In genomic region chr12:51906452-51907082, GRCh38 we compare ENCODE assay signal across 13 cellular contexts. TPM values are rescaled to one million over a fixed set of nuclear protein-coding genes. Genes with fewer than 3 reads are reported as not detected.
A peak's percentile ranks its signal among the peaks of the same experiment; 100 is the strongest.
DNase-seq lines count a peak whose midpoint lies in the region; ATAC-seq, FAIRE-seq and TF ChIP-seq lines count a peak whose summit lies in the region.
"Had no signal": no experiment of that assay in that cellular context is flagged by ENCODE, and none has a peak within 500 bp of the region (broad histone marks: within the 10 kb centered on the region; RNA-seq: fewer than 3 reads in every experiment).

No MANE protein-coding gene starts in this region.

- H3K9me1 ChIP-seq in K562 (ENCODE audit: control insufficient read depth, insufficient read depth, low read length): no peaks in the 10 kb centered on the region

- intact Hi-C loops in K562 (cut with micrococcal nuclease): no loop called here

- H3K36me3 ChIP-seq in K562 (ENCODE audit: control insufficient read depth, insufficient read depth, low read length): no peaks in the 10 kb centered on the region
- no peaks in the 10 kb centered on the region for H3K36me3 ChIP-seq in hepatocyte (replicated peaks; ENCODE audit: insufficient read depth, low read depth)

- no peak for DNase-seq in AG10803 (ENCODE audit: low read depth)
- peak in 1 of 4 experiments; percentile 25 for DNase-seq in K562 (ENCODE audit: extremely low read depth in 1 of 4, low spot score in 3 of 4)
- DNase-seq in hepatocyte (ENCODE audit: low spot score): no peak
- no peak for DNase-seq in retinal pigment epithelial cell (ENCODE audit: low read depth)
- no peak for DNase-seq in cerebellar nuclear complex (lab: John Stamatoyannopoulos, UW)
- DNase-seq in germinal center (ENCODE audit: low spot score): no peak
- DNase-seq in ureter (ENCODE audit: low spot score): no peak
- DNase-seq: activated CD8-positive, alpha-beta T cell treated with anti-CD3 and anti-CD28 coated beads, Interleukin-2, amount 10 ng/mL, durations not matched to agents 7 days and 5 days; C1 segment of cervical spinal cord had no signal

- H3K9ac ChIP-seq in K562 (ENCODE audit: insufficient read depth in 1 of 2, low read depth in 2 of 2, low read length in 2 of 2): peak overlapping the region in 1 of 2 experiments; percentile 28; a peak in 3 of 4 replicates

- H3K27me3 ChIP-seq in K562 (ENCODE audit: control insufficient read depth in 2 of 2, insufficient read depth in 2 of 2, low read length in 2 of 2): no peaks in the 10 kb centered on the region
- no peaks in the 10 kb centered on the region for H3K27me3 ChIP-seq in hepatocyte

- FAIRE-seq in K562 (lab: Jason Lieb, UNC): no peak

- POLR2A ChIA-PET in K562 (lab: Yijun Ruan, JAX): interaction anchor here (1.2 to 2.0 kb wide), 4 partner anchors 8 to 32 kb away, joined by 3 to 6 read pairs (median 4); no protein-coding TSS in a partner anchor

- in situ Hi-C loops in K562 (cut with MboI): no loop called here

- TF ChIP-seq RAD21 in K562 (CRISPR knock-in tag; conservative IDR thresholded peaks at IDR 0.05 in 1 of 2, IDR thresholded peaks at IDR 0.05 in 1 of 2): no peak

- no peak for TF ChIP-seq EP300 in K562 (IDR thresholded peaks at IDR 0.05; ENCODE audit: low read length)

- peaks cover 43 to 47% of the 10 kb centered on the region in 2 experiments for H3K4me1 ChIP-seq in K562 (replicated peaks in 1 of 2; ENCODE audit: control insufficient read depth in 2 of 2, insufficient read depth in 2 of 2, low read length in 2 of 2)
- H3K4me1 ChIP-seq in hepatocyte (ENCODE audit: insufficient read depth): peaks cover 26% of the 10 kb centered on the region

- CTCF ChIA-PET in K562 (lab: Yijun Ruan, JAX; ENCODE audit: low intra/inter-chr PET ratio): no interaction called here

- peak overlapping the region; percentile 79 for H3K4me2 ChIP-seq in K562 (ENCODE audit: insufficient read depth, low read length)
- peak overlapping the region; percentile 79 for H3K4me2 ChIP-seq in hepatocyte

- H3K4me3 ChIP-seq in AG10803 (ENCODE audit: low read length): peak overlapping the region; percentile 79
- H3K4me3 ChIP-seq in K562: no peak overlapping the region
- H3K4me3 ChIP-seq in hepatocyte: peak overlapping the region; percentile 26
- peak overlapping the region; percentile 39 for H3K4me3 ChIP-seq in retinal pigment epithelial cell (ENCODE audit: low read length)
- H3K4me3 ChIP-seq: SK-N-MC had no signal

- H3K27ac ChIP-seq in K562 (ENCODE audit: extremely low read depth, low read depth, low read length): peak overlapping the region; percentile 90
- peak overlapping the region; percentile 46 for H3K27ac ChIP-seq in hepatocyte
- H3K27ac ChIP-seq: SK-N-MC had no signal

- H3K9me2 ChIP-seq in hepatocyte (replicated peaks; ENCODE audit: insufficient read depth): no peaks in the 10 kb centered on the region

- TF ChIP-seq CTCF in AG10803 (conservative IDR thresholded peaks at IDR 0.05; ENCODE audit: low read length) (no peak), K562 (IDR thresholded peaks at IDR 0.05 in 2 of 3, conservative IDR thresholded peaks at IDR 0.05 in 1 of 3; ENCODE audit: insufficient read depth in 2 of 3, low read depth in 1 of 3, low read length in 3 of 3) (no peak), hepatocyte (IDR thresholded peaks at IDR 0.05; ENCODE audit: poor library complexity) (no peak), retinal pigment epithelial cell (conservative IDR thresholded peaks at IDR 0.05; ENCODE audit: low read depth, low read length) (no peak)

- no peak for TF ChIP-seq POLR2A in K562 (conservative IDR thresholded peaks at IDR 0.05)

- 63% methylated on average over 10 of the region's 23 CpGs for WGBS in K562 (ENCODE audit: insufficient coverage, low coverage, missing lambda C conversion rate)
- WGBS in hepatocyte (ENCODE audit: low lambda C conversion rate, missing lambda C conversion rate): 65% methylated on average over 10 of the region's 23 CpGs

- no peaks in the 10 kb centered on the region; the same call in 1 of the 2 replicates for H3K9me3 ChIP-seq in K562 (replicated peaks; ENCODE audit: control insufficient read depth, insufficient read depth, low read depth, low read length)
- H3K9me3 ChIP-seq in hepatocyte (ENCODE audit: low read depth): no peaks in the 10 kb centered on the region

- H4K20me1 ChIP-seq in K562 (replicated peaks; ENCODE audit: control insufficient read depth, insufficient read depth, low read length) (no peaks in the 10 kb centered on the region), hepatocyte (ENCODE audit: insufficient read depth, poor library complexity, severe bottlenecking) (no peaks in the 10 kb centered on the region)

- H3K79me2 ChIP-seq in K562 (ENCODE audit: control insufficient read depth, insufficient read depth, low read length) (no peaks in the 10 kb centered on the region), hepatocyte (no peaks in the 10 kb centered on the region)

- H2AFZ ChIP-seq in K562 (ENCODE audit: low read depth, low read length) (peak overlapping the region; percentile 82), hepatocyte (no peak overlapping the region)

- BruUV-seq in K562 (replicated peaks; lab: Mats Ljungman, UMichigan): no TSS peak

- ATAC-seq in K562: peak; percentile 10
- no peak for ATAC-seq in GM21447 (IDR thresholded peaks at IDR 0.05; ENCODE audit: unreplicated experiment)
- ATAC-seq: activated CD8-positive, alpha-beta T cell treated with anti-CD3 and anti-CD28 coated beads, Interleukin-2, amount 10 ng/mL, durations not matched to agents 7 days and 5 days had no signal

RNA-seq across cellular contexts. Expression of gene ACVRL1, which starts 0.7 kb away (rescaled TPM):
- total RNA-seq in K562 (2011; cell fraction: chromatin; rRNA removed; ENCODE audit: low replicate concordance): 1.3 and 3.5 TPM in 2 replicates
- 2.1 and 2.7 TPM in 2 replicates for total RNA-seq in K562 (2011; cell fraction: nucleolus; rRNA removed)
- total RNA-seq in K562 (2011; cell fraction: nucleoplasm; rRNA removed): 1.2 and 2.4 TPM in 2 replicates
- total RNA-seq in K562 (2014; rRNA removed): 0.20 and 0.91 TPM in 2 replicates
- 0.06 and 0.22 TPM in 2 replicates for total RNA-seq in K562 (2014; rRNA removed; fragmentation: Illumina TruSeq; extraction: Trizol)
- total RNA-seq in K562 (2015; rRNA removed; fragmentation: Illumina TruSeq; extraction: Trizol): 0.36 and 0.87 TPM in 2 replicates
- total RNA-seq in K562 (2021): 1.3 and 1.4 TPM in 2 replicates
- polyA plus RNA-seq in K562 (2011; rRNA removed): 0.26 and 0.83 TPM in 2 replicates
- polyA plus RNA-seq in K562 (2011; cell fraction: cytosol; rRNA removed): 0.39 and 0.47 TPM in 2 replicates
- 2.0 and 2.1 TPM in 2 replicates for polyA plus RNA-seq in K562 (2011; cell fraction: nucleus; rRNA removed)
- polyA plus RNA-seq in K562 (2012): 1.2 and 5.1 TPM in 2 replicates
- polyA plus RNA-seq in K562 (2014; fragmentation: Illumina TruSeq; extraction: Trizol): 0.30 and 0.71 TPM in 2 replicates
- polyA plus RNA-seq in K562 (2014; fragmentation: Nextera tagmentation; extraction: Ambion mirVana): under 1 TPM; 0.07 to 0.11 TPM
- polyA plus RNA-seq in K562 (2014; rRNA removed): 0.42 and 0.45 TPM in 2 replicates
- polyA minus RNA-seq in K562 (2011; rRNA and poly(A)+ RNA removed): 0.28 and 1.2 TPM in 2 replicates
- not detected in 2 replicates for polyA minus RNA-seq in K562 (2011; cell fraction: cytosol; rRNA and poly(A)+ RNA removed)
- 0.94 and 1.7 TPM in 2 replicates for polyA minus RNA-seq in K562 (2011; cell fraction: nucleus; rRNA and poly(A)+ RNA removed)
- total RNA-seq in hepatocyte: 4.6 and 11.6 TPM in 2 replicates
- 1.4 and 2.4 TPM in 2 replicates for polyA plus RNA-seq in hepatocyte
- 46.8 TPM for total RNA-seq in ureter
- total RNA-seq: activated CD8-positive, alpha-beta T cell treated with anti-CD3 and anti-CD28 coated beads, Interleukin-2, amount 10 ng/mL, durations not matched to agents 7 days and 5 days had no signal

RNA-seq across cellular contexts. Expression of gene ANKRD33, which starts 18.7 kb away (rescaled TPM):
- total RNA-seq in K562 (2011; cell fraction: chromatin; rRNA removed; ENCODE audit: low replicate concordance): 0.21 and 0.51 TPM in 2 replicates
- 0.39 and 0.50 TPM in 2 replicates for total RNA-seq in K562 (2011; cell fraction: nucleolus; rRNA removed)
- 0.31 and 0.37 TPM in 2 replicates for total RNA-seq in K562 (2011; cell fraction: nucleoplasm; rRNA removed)
- total RNA-seq in K562 (2014; rRNA removed) (not detected in 2 replicates), K562 (2014; rRNA removed; fragmentation: Illumina TruSeq; extraction: Trizol) (0.07 and 0.10 TPM in 2 replicates), K562 (2015; rRNA removed; fragmentation: Illumina TruSeq; extraction: Trizol) (0.11 and 0.23 TPM in 2 replicates), K562 (2021) (0.20 TPM in 1 of 2 replicates, not detected in the other), hepatocyte (not detected in 2 replicates), ureter (not detected)
- polyA plus RNA-seq in K562 (2011; rRNA removed) (0.06 and 0.08 TPM in 2 replicates), K562 (2014; fragmentation: Illumina TruSeq; extraction: Trizol) (0.04 TPM in 1 of 2 replicates, not detected in the other), K562 (2014; fragmentation: Nextera tagmentation; extraction: Ambion mirVana) (not detected), K562 (2014; rRNA removed) (0.11 TPM in 1 of 2 replicates, not detected in the other), hepatocyte (0.12 and 0.29 TPM in 2 replicates)
- polyA plus RNA-seq in K562 (2011; cell fraction: cytosol; rRNA removed): 0.04 TPM in 1 of 2 replicates, not detected in the other
- 0.18 and 0.47 TPM in 2 replicates for polyA plus RNA-seq in K562 (2011; cell fraction: nucleus; rRNA removed)
- 0.17 and 3.1 TPM in 2 replicates for polyA plus RNA-seq in K562 (2012)
- polyA minus RNA-seq in K562 (2011; rRNA and poly(A)+ RNA removed): not detected in 2 replicates
- polyA minus RNA-seq in K562 (2011; cell fraction: cytosol; rRNA and poly(A)+ RNA removed): not detected in 2 replicates
- 0.27 and 0.44 TPM in 2 replicates for polyA minus RNA-seq in K562 (2011; cell fraction: nucleus; rRNA and poly(A)+ RNA removed)
- total RNA-seq: activated CD8-positive, alpha-beta T cell treated with anti-CD3 and anti-CD28 coated beads, Interleukin-2, amount 10 ng/mL, durations not matched to agents 7 days and 5 days; chondrocyte; liver had no signal
- polyA plus RNA-seq: liver had no signal

RNA-seq across cellular contexts. Expression of gene ACVR1B, which starts 44.9 kb away (rescaled TPM):
- total RNA-seq in K562 (2011; cell fraction: chromatin; rRNA removed; ENCODE audit: low replicate concordance): 23.4 and 35.1 TPM in 2 replicates
- total RNA-seq in K562 (2011; cell fraction: nucleolus; rRNA removed): 25.7 and 30.9 TPM in 2 replicates
- total RNA-seq in K562 (2011; cell fraction: nucleoplasm; rRNA removed): 34.2 and 41.3 TPM in 2 replicates
- total RNA-seq in K562 (2014; rRNA removed) (6.8 and 8.6 TPM in 2 replicates), K562 (2014; rRNA removed; fragmentation: Illumina TruSeq; extraction: Trizol) (5.9 and 6.7 TPM in 2 replicates), K562 (2015; rRNA removed; fragmentation: Illumina TruSeq; extraction: Trizol) (5.9 and 6.9 TPM in 2 replicates), K562 (2021) (10.3 and 15.1 TPM in 2 replicates), hepatocyte (16.3 and 22.4 TPM in 2 replicates), ureter (40.6 TPM)
- polyA plus RNA-seq in K562 (2011; rRNA removed) (8.0 and 8.4 TPM in 2 replicates), K562 (2014; fragmentation: Illumina TruSeq; extraction: Trizol) (9.9 and 10.8 TPM in 2 replicates), K562 (2014; fragmentation: Nextera tagmentation; extraction: Ambion mirVana) (under 1 TPM; 0.97 to 0.98 TPM), K562 (2014; rRNA removed) (7.2 and 11.3 TPM in 2 replicates), hepatocyte (4.8 and 5.7 TPM in 2 replicates)
- polyA plus RNA-seq in K562 (2011; cell fraction: cytosol; rRNA removed): 7.8 and 8.1 TPM in 2 replicates
- 11.1 and 12.6 TPM in 2 replicates for polyA plus RNA-seq in K562 (2011; cell fraction: nucleus; rRNA removed)
- polyA plus RNA-seq in K562 (2012): 7.8 and 12.4 TPM in 2 replicates
- polyA minus RNA-seq in K562 (2011; rRNA and poly(A)+ RNA removed): 12.3 and 13.4 TPM in 2 replicates
- polyA minus RNA-seq in K562 (2011; cell fraction: cytosol; rRNA and poly(A)+ RNA removed): 5.4 and 7.0 TPM in 2 replicates
- 4.3 and 6.0 TPM in 2 replicates for polyA minus RNA-seq in K562 (2011; cell fraction: nucleus; rRNA and poly(A)+ RNA removed)

RNA-seq across cellular contexts. Expression of gene FIGNL2, which starts 58.0 kb away (rescaled TPM):
- 0.07 TPM in 1 of 2 replicates, not detected in the other for total RNA-seq in K562 (2011; cell fraction: chromatin; rRNA removed; ENCODE audit: low replicate concordance)
- 0.17 TPM in 1 of 2 replicates, not detected in the other for total RNA-seq in K562 (2011; cell fraction: nucleolus; rRNA removed)
- total RNA-seq in K562 (2011; cell fraction: nucleoplasm; rRNA removed): not detected in 2 replicates
- total RNA-seq in K562 (2014; rRNA removed) (not detected in 2 replicates), K562 (2014; rRNA removed; fragmentation: Illumina TruSeq; extraction: Trizol) (not detected in 2 replicates), K562 (2015; rRNA removed; fragmentation: Illumina TruSeq; extraction: Trizol) (not detected in 2 replicates), K562 (2021) (not detected in 2 replicates), hepatocyte (2.1 and 3.2 TPM in 2 replicates), ureter (0.91 TPM)
- polyA plus RNA-seq in K562 (2011; rRNA removed) (0.01 TPM in 1 of 2 replicates, not detected in the other), K562 (2014; fragmentation: Illumina TruSeq; extraction: Trizol) (not detected in 2 replicates), K562 (2014; fragmentation: Nextera tagmentation; extraction: Ambion mirVana) (not detected), K562 (2014; rRNA removed) (not detected in 2 replicates), hepatocyte (1.1 and 1.9 TPM in 2 replicates)
- polyA plus RNA-seq in K562 (2011; cell fraction: cytosol; rRNA removed): 0.01 TPM in 1 of 2 replicates, not detected in the other
- polyA plus RNA-seq in K562 (2011; cell fraction: nucleus; rRNA removed): 0.04 TPM in 1 of 2 replicates, not detected in the other
- polyA plus RNA-seq in K562 (2012): not detected in 2 replicates
- not detected in 2 replicates for polyA minus RNA-seq in K562 (2011; rRNA and poly(A)+ RNA removed)
- polyA minus RNA-seq in K562 (2011; cell fraction: cytosol; rRNA and poly(A)+ RNA removed): not detected in 2 replicates
- not detected in 2 replicates for polyA minus RNA-seq in K562 (2011; cell fraction: nucleus; rRNA and poly(A)+ RNA removed)
